Comparison of ENCODE assay signal across 1 cellular context in the genomic region with DNA sequence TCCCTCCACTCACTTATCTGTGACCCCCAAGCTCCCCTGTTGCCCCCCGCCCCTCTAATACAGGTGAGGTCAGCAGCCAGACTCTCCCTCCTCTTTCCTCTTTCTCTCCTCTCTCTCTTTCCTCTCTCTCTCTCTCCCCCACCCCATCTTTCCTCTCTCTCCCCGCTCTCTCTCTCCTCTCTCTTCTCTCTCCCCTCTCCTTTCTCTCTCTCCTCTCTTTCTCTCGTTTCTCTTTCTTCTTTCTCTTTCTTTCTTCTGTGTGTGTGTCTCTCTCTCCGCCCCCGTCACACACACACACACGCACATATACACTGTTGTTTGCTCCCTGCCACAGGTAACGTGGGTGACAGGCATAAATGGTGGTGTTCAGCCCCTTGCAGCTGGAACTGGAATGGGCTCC.
TF ChIP-seq lines count a peak whose summit lies in the region.

No MANE protein-coding gene starts in this region.

TF ChIP-seq in SK-N-SH, 30 proteins besides CTCF, POLR2A, EP300 and RAD21 (continued from another document):
- TF ChIP-seq, protein P1, sequence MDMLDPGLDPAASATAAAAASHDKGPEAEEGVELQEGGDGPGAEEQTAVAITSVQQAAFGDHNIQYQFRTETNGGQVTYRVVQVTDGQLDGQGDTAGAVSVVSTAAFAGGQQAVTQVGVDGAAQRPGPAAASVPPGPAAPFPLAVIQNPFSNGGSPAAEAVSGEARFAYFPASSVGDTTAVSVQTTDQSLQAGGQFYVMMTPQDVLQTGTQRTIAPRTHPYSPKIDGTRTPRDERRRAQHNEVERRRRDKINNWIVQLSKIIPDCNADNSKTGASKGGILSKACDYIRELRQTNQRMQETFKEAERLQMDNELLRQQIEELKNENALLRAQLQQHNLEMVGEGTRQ (IDR thresholded peaks at IDR 0.05; ENCODE audit: borderline replicate concordance, low read depth, low read length): no peak
- no peak for TF ChIP-seq TEAD4 (IDR thresholded peaks at IDR 0.05; ENCODE audit: borderline replicate concordance, insufficient read depth)
